Comparison of ENCODE assay signal across 8 cellular contexts in the genomic region with DNA sequence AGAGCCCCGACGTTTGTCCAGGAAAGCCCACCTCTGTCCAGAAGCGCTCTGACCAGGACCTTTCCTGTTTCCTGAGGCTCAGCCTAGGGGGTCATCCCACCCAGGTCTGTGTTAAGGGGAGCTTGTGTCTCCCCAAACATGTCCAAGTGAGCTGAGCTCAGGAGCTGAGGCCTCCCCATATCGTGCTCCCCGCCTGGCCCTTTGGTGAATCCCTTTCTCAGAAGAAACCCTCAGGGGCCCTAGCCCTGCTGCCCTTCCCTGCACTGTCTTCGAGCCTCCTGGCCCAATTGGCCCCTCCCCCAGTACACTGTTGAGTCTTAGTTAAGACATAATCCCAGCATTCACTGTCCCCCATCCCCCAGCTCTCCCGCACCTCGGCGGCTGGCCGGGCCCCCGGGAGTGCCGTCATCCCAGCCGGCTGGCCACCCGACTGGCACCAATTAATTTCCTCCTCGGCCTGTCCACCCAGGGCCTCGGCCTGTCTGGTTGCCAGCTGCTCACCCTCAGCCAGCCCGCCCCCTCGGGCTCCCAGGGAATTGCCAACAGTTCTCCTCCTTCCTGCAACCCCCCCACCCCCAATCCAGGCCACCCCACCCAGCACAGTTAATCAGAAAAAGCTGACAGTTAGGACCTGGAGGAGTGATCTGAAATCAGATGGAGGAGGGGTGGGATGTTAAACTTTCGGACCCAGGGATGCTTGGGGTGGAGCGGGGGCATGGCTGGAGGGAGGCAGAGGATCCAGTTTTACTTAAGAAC.
DNase-seq lines count a peak whose midpoint lies in the region; ATAC-seq and TF ChIP-seq lines count a peak whose summit lies in the region.

No MANE protein-coding gene starts in this region.

- H2AFZ ChIP-seq in Loucy (ENCODE audit: low read length) = no peak overlapping the region

- DNase-seq in DMS53 (lab: John Stamatoyannopoulos, UW) = peak; percentile 84
- peak; percentile 97 for DNase-seq in left kidney (ENCODE audit: low read depth, low spot score)
- peak; percentile 24 to 31 for DNase-seq in stimulated activated CD4-positive, alpha-beta T cell treated with anti-CD3 and anti-CD28 coated beads, Interleukin-4, amount 100 ng/mL, for 4 hours

- H3K36me3 ChIP-seq in Loucy (ENCODE audit: insufficient read depth, low read length) = no peaks in the 10 kb centered on the region

- H3K9me3 Mint-ChIP-seq in dendritic cell treated with granulocyte-macrophage colony-stimulating factor and Interleukin-4, amounts not matched to agents 40 ng/mL and 50 ng/mL, for 4 days = no peaks in the 10 kb centered on the region

- no peaks in the 10 kb centered on the region for H3K9me2 ChIP-seq in Loucy (replicated peaks; ENCODE audit: low read depth, low read length)

- H3K27me3 ChIP-seq in Loucy (ENCODE audit: insufficient read depth, low read length, poor library complexity, severe bottlenecking) = no peaks in the 10 kb centered on the region

- peak overlapping the region; percentile 88 for H3K27ac Mint-ChIP-seq in dendritic cell treated with granulocyte-macrophage colony-stimulating factor and Interleukin-4, amounts not matched to agents 40 ng/mL and 50 ng/mL, for 4 days

- TF ChIP-seq CTCF in Loucy (conservative IDR thresholded peaks at IDR 0.05; ENCODE audit: low read length) (no peak), VCaP (conservative IDR thresholded peaks at IDR 0.05) (no peak)

- H3K4me2 ChIP-seq in Loucy (ENCODE audit: low read depth, low read length, poor library complexity, severe bottlenecking) = peak overlapping the region; percentile 93

- intact Hi-C loops in dendritic cell treated with granulocyte-macrophage colony-stimulating factor and Interleukin-4, amounts not matched to agents 40 ng/mL and 50 ng/mL, for 4 days (cut with micrococcal nuclease) = loop anchor here (1.0 to 5.0 kb wide), 2 partner anchors 9 to 44 kb away; no protein-coding TSS in a partner anchor

- ATAC-seq in GM21360 (IDR thresholded peaks at IDR 0.05; ENCODE audit: unreplicated experiment) (no peak), HG02973 (IDR thresholded peaks at IDR 0.05; ENCODE audit: unreplicated experiment) (no peak)

- H4K20me1 ChIP-seq in Loucy (ENCODE audit: insufficient read depth, low read length, poor library complexity, severe bottlenecking) = no peaks in the 10 kb centered on the region

- H3K27ac ChIP-seq in VCaP = peak overlapping the region; percentile 76

- H3K79me2 ChIP-seq in Loucy (ENCODE audit: insufficient read depth, low read length) = peaks cover 27% of the 10 kb centered on the region

- peaks cover 8% of the 10 kb centered on the region; the same call in 1 of the 2 replicates for H3F3A ChIP-seq in Loucy (ENCODE audit: low read depth)

- H3K4me3 Mint-ChIP-seq in dendritic cell treated with granulocyte-macrophage colony-stimulating factor and Interleukin-4, amounts not matched to agents 40 ng/mL and 50 ng/mL, for 4 days = peak overlapping the region; percentile 63

- H3K4me1 Mint-ChIP-seq in dendritic cell treated with granulocyte-macrophage colony-stimulating factor and Interleukin-4, amounts not matched to agents 40 ng/mL and 50 ng/mL, for 4 days (ENCODE audit: low read depth) = peaks cover 54% of the 10 kb centered on the region

- peaks cover 62% of the 10 kb centered on the region for H3K4me1 ChIP-seq in Loucy (ENCODE audit: insufficient read depth, low read length, poor library complexity, severe bottlenecking)

- peak overlapping the region; percentile 78 for H3K4me3 ChIP-seq in Loucy (ENCODE audit: low read length, poor library complexity, severe bottlenecking)

- no peaks in the 10 kb centered on the region for H3K9me3 ChIP-seq in Loucy (ENCODE audit: insufficient read depth, low read depth, low read length)

- peak overlapping the region; percentile 84 for H3K9ac ChIP-seq in Loucy (ENCODE audit: low read depth, low read length, poor library complexity, severe bottlenecking)

- no peaks in the 10 kb centered on the region for H3K36me3 Mint-ChIP-seq in dendritic cell treated with granulocyte-macrophage colony-stimulating factor and Interleukin-4, amounts not matched to agents 40 ng/mL and 50 ng/mL, for 4 days (ENCODE audit: low read depth)

- no peaks in the 10 kb centered on the region for H3K27me3 Mint-ChIP-seq in dendritic cell treated with granulocyte-macrophage colony-stimulating factor and Interleukin-4, amounts not matched to agents 40 ng/mL and 50 ng/mL, for 4 days

Comparison
In these comparisons a context has a peak if more than half of its experiments do, and no peak if none do; other contexts are left out.
1. DNase-seq: peak in every context shown above with its lines; median percentile 97 in left kidney; 84 in DMS53; 28 in stimulated activated CD4-positive, alpha-beta T cell treated with anti-CD3 and anti-CD28 coated beads, Interleukin-4, amount 100 ng/mL, for 4 hours.